8 cellular contexts compared by ENCODE assay signal in the genomic region with DNA sequence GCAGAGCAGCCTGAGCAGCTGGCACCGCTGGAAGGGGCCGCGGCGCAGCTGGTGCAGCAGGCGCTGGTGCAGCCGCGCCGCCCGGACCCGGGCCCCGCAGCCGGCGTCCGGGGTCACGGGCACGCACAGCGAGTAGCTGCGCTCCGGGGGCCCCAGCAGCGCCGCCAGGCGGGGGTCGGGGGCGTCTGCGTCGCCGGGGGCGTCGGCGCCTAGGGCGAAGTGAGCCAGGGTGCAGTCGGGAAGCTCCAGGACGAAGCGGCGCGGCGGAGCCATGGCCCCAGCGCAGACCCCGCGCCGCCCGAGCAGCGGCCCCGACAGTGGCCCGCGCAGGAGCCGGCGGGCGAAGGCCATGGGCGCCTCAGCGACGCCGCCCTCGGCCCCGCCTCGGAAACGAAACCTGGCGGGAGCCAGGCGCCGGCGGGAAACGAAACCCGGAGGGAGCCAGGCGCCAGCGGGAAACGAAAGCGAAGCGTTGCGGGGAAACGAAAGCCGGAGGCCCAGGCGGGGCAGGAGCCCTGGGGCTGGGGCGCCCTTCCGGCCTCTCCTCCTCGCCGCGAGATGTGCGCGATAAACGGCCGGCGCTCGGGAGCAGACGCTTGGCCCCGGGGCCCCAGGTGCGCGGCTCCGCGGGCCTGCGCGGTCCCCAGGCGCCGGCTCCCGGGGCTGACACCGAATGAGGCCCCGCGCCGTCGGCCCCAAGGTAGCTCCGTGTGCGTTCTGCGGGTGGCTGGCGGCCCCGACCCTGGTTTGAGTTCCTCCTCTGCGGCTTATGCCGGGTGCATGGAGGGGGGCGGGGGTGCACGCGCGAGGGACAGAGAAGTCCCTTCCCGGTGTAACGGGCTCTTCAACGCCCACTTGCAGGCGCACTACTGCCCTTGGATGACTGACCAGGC. TPM values are rescaled to one million over a fixed set of nuclear protein-coding genes. Genes with fewer than 3 reads are reported as not detected.
DNase-seq lines count a peak whose midpoint lies in the region; ATAC-seq, FAIRE-seq and TF ChIP-seq lines count a peak whose summit lies in the region.

A gene with protein sequence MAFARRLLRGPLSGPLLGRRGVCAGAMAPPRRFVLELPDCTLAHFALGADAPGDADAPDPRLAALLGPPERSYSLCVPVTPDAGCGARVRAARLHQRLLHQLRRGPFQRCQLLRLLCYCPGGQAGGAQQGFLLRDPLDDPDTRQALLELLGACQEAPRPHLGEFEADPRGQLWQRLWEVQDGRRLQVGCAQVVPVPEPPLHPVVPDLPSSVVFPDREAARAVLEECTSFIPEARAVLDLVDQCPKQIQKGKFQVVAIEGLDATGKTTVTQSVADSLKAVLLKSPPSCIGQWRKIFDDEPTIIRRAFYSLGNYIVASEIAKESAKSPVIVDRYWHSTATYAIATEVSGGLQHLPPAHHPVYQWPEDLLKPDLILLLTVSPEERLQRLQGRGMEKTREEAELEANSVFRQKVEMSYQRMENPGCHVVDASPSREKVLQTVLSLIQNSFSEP (minus strand): TSS at position 562 of the 893 bp plus-strand sequence. CDS start 211 bp downstream, at position 351.

- H3K36me3 Mint-ChIP-seq in activated T-helper 17 cell treated with anti-CD3 and anti-CD28 coated beads, Interleukin-2, amount 50 U/mL, for 72 hours (ENCODE audit: low read depth), result peaks cover 24% of the 10 kb centered on the region

- H3K4me1 ChIP-seq in Peyer's patch, result peaks cover 0 to 19% (median 0%) of the 10 kb centered on the region in 4 donors
- peaks cover 14 to 17% of the 10 kb centered on the region in 2 experiments for H3K4me1 ChIP-seq in neutrophil (ENCODE audit: control insufficient read depth in 1 of 2, insufficient read depth in 1 of 2, low read depth in 1 of 2, low read length in 1 of 2)
- peaks cover 9% of the 10 kb centered on the region for H3K4me1 ChIP-seq in testis

- TF ChIP-seq CTCF in Peyer's patch (IDR thresholded peaks at IDR 0.05) (peak in 5 of 6 experiments; percentile 11 to 34 (median 23)), foreskin fibroblast (IDR thresholded peaks at IDR 0.05; ENCODE audit: low read depth, low read length) (no peak), neutrophil (IDR thresholded peaks at IDR 0.05) (no peak), testis (IDR thresholded peaks at IDR 0.05) (peak in 1 of 3 experiments; percentile 5)

- no peaks in the 10 kb centered on the region for H3K9me3 ChIP-seq in Peyer's patch
- no peaks in the 10 kb centered on the region for H3K9me3 ChIP-seq in neutrophil
- H3K9me3 ChIP-seq in testis, result no peaks in the 10 kb centered on the region

- peaks cover 12% of the 10 kb centered on the region for H3K4me1 Mint-ChIP-seq in activated T-helper 17 cell treated with anti-CD3 and anti-CD28 coated beads, Interleukin-2, amount 50 U/mL, for 72 hours

- H3K27ac ChIP-seq in Peyer's patch (peak within 1 kb of the TSS; percentile 82 to 93 (median 89)), neutrophil (peak within 1 kb of the TSS; percentile 78), testis (peak within 1 kb of the TSS; percentile 85 to 86)

- 0 to 2% methylated on average over 10 to 85 of the region's 114 CpGs for WGBS in testis, 2 donors

- intact Hi-C loops in testis (cut with DNase I; ENCODE audit: low total_unique reads), result no loop called here

- peak; percentile 81 for FAIRE-seq in GM19239 (lab: Jason Lieb, UNC)

- H3K4me3 Mint-ChIP-seq in activated T-helper 17 cell treated with anti-CD3 and anti-CD28 coated beads, Interleukin-2, amount 50 U/mL, for 72 hours, result peak within 1 kb of the TSS; percentile 91

- H3K27ac Mint-ChIP-seq in activated T-helper 17 cell treated with anti-CD3 and anti-CD28 coated beads, Interleukin-2, amount 50 U/mL, for 72 hours, result peak within 1 kb of the TSS; percentile 84

- H3K27me3 ChIP-seq in Peyer's patch (no peaks in the 10 kb centered on the region), neutrophil (peaks cover 28% of the 10 kb centered on the region), testis (no peaks in the 10 kb centered on the region)

- H3K4me3 ChIP-seq in Peyer's patch (peak within 1 kb of the TSS; percentile 88 to 98 (median 94)), foreskin fibroblast (ENCODE audit: low read depth in 1 of 2, low read length in 2 of 2) (peak within 1 kb of the TSS; percentile 55 to 70), neutrophil (ENCODE audit: low read depth in 1 of 2, low read length in 1 of 2) (peak within 1 kb of the TSS; percentile 66 to 74), testis (peak within 1 kb of the TSS; percentile 83 to 86)

- peak; percentile 85 for ATAC-seq in HG03439 (IDR thresholded peaks at IDR 0.05; ENCODE audit: unreplicated experiment)
- ATAC-seq in activated T-helper 17 cell treated with anti-CD3 and anti-CD28 coated beads, Interleukin-2, amount 50 U/mL, for 72 hours (replicated peaks), result peak; percentile 82

- peak in 1 of 2 donors; percentile 32 for TF ChIP-seq POLR2A in Peyer's patch (IDR thresholded peaks at IDR 0.05)
- no peak for TF ChIP-seq POLR2A in testis (IDR thresholded peaks at IDR 0.05)

- DNase-seq in COLO668 (lab: John Stamatoyannopoulos, UW; ENCODE audit: unreplicated experiment) (peak; percentile 83), GM19239 (ENCODE audit: insufficient read length, low spot score) (peak; percentile 89), Peyer's patch (peak; percentile 66 to 89 (median 89)), foreskin fibroblast (peak in 1 of 2 donors; percentile 38), testis (peak; percentile 51)

- peaks cover 0 to 8% (median 0%) of the 10 kb centered on the region in 3 donors for H3K36me3 ChIP-seq in Peyer's patch
- H3K36me3 ChIP-seq in neutrophil, result peaks cover 4% of the 10 kb centered on the region
- no peaks in the 10 kb centered on the region for H3K36me3 ChIP-seq in testis (ENCODE audit: low read depth, missing control alignments)

- no peaks in the 10 kb centered on the region for H3K27me3 Mint-ChIP-seq in activated T-helper 17 cell treated with anti-CD3 and anti-CD28 coated beads, Interleukin-2, amount 50 U/mL, for 72 hours

- H3K9me3 Mint-ChIP-seq in activated T-helper 17 cell treated with anti-CD3 and anti-CD28 coated beads, Interleukin-2, amount 50 U/mL, for 72 hours, result peaks cover 3% of the 10 kb centered on the region

RNA-seq across cellular contexts. Expression of the gene that starts here (rescaled TPM):
- 10 to 100 TPM in 3 of 4 donors, 1 to 10 TPM in 1; 7.4 to 13.2 (median 11.4) TPM for total RNA-seq in Peyer's patch
- 1 to 10 TPM; 2.0 to 2.6 TPM for total RNA-seq in activated T-helper 17 cell treated with anti-CD3 and anti-CD28 coated beads, Interleukin-2, amount 50 U/mL, for 72 hours
- total RNA-seq in testis, result 10 to 100 TPM; 15.4 to 16.1 TPM
- polyA plus RNA-seq in testis (ENCODE audit: insufficient read depth, low read depth, low replicate concordance), result 11.1 TPM

Comparison
In these comparisons a context has a peak if more than half of its experiments do, and no peak if none do; other contexts are left out.
1. CTCF ChIP-seq: peak in Peyer's patch (5 of 6); none in foreskin fibroblast (single experiment) and neutrophil (single experiment).
2. Peak in every context shown above with its lines, with median percentiles within 50 percentile points of each other: H3K27ac ChIP-seq and H3K4me3 ChIP-seq.